26 cellular contexts compared by ENCODE assay signal in genomic region chr19:3323026-3323425, GRCh38.
"Had no signal": no experiment of that assay in that cellular context is flagged by ENCODE, and none has a peak within 500 bp of the region (broad histone marks: within the 10 kb centered on the region; RNA-seq: fewer than 3 reads in every experiment).

No MANE protein-coding gene starts in this region.

- H3K4me3 ChIP-seq: breast epithelium, gastroesophageal sphincter, hepatocyte, left ventricle myocardium inferior, right atrium auricular region, spleen, thoracic aorta had no signal

- H3K27ac ChIP-seq: breast epithelium, gastroesophageal sphincter, hepatocyte, left ventricle myocardium inferior, parathyroid adenoma, right atrium auricular region, spleen, thoracic aorta, VCaP had no signal

- H3K27me3 ChIP-seq: hepatocyte, right atrium auricular region had no signal

- ATAC-seq: activated naive CD4-positive, alpha-beta T cell treated with anti-CD3 and anti-CD28 coated beads, Interleukin-2, amount 50 U/mL, for 72 hours; activated T-cell treated with anti-CD3 and anti-CD28 coated beads, Interleukin-2, amount 50 U/mL, for 4 hours; activated T-helper 17 cell treated with anti-CD3 and anti-CD28 coated beads, Interleukin-2, amount 50 U/mL, for 72 hours; gastroesophageal sphincter; naive thymus-derived CD4-positive, alpha-beta T cell had no signal

- H3K27ac Mint-ChIP-seq: activated T-helper 17 cell treated with anti-CD3 and anti-CD28 coated beads, Interleukin-2, amount 50 U/mL, for 72 hours; T-helper 1 cell treated with Interleukin-12 subunit alpha and Interleukin-12 subunit beta and Interleukin-4 antibody, amounts not matched to agents 30 μg/mL and 1 μg/mL, for 36 hours had no signal

- H3K4me1 Mint-ChIP-seq: activated T-helper 17 cell treated with anti-CD3 and anti-CD28 coated beads, Interleukin-2, amount 50 U/mL, for 72 hours had no signal

- H3K9ac ChIP-seq: parathyroid adenoma had no signal

- H3K9me3 Mint-ChIP-seq: activated naive CD4-positive, alpha-beta T cell treated with anti-CD3 and anti-CD28 coated beads, Interleukin-2, amount 50 U/mL, for 72 hours; activated T-cell treated with anti-CD3 and anti-CD28 coated beads, Interleukin-2, amount 50 U/mL, for 4 hours; activated T-helper 17 cell treated with anti-CD3 and anti-CD28 coated beads, Interleukin-2, amount 50 U/mL, for 72 hours; T-helper 1 cell treated with Interleukin-12 subunit alpha and Interleukin-12 subunit beta and Interleukin-4 antibody, amounts not matched to agents 30 μg/mL and 1 μg/mL, for 36 hours had no signal

- FAIRE-seq: endothelial cell of umbilical vein, TTC549 had no signal

- H3K4me1 ChIP-seq: breast epithelium, left ventricle myocardium inferior, parathyroid adenoma, right atrium auricular region had no signal

- H3K36me3 Mint-ChIP-seq: activated naive CD4-positive, alpha-beta T cell treated with anti-CD3 and anti-CD28 coated beads, Interleukin-2, amount 50 U/mL, for 72 hours; naive thymus-derived CD4-positive, alpha-beta T cell had no signal

- DNase-seq: activated CD4-positive, alpha-beta T cell treated with anti-CD3 and anti-CD28 coated beads for 4 hours; activated CD4-positive, alpha-beta T cell treated with anti-CD3 and anti-CD28 coated beads, Interleukin-2, amount 50 U/mL, for 48 hours; activated CD8-positive, alpha-beta memory T cell treated with anti-CD3 and anti-CD28 coated beads, Interleukin-2, amount 50 U/mL, for 48 hours; activated gamma-delta T cell treated with Interleukin-2 at 50 U/mL for 16 hours; activated T-cell treated with anti-CD3 and anti-CD28 coated beads, Interleukin-2, amount 50 U/mL, for 4 hours; central memory CD4-positive, alpha-beta T cell; islet precursor cell; left ventricle myocardium inferior; naive thymus-derived CD4-positive, alpha-beta T cell; nucleus accumbens; spleen; stimulated activated naive CD4-positive, alpha-beta T cell treated with Interleukin-2 at 50 U/mL for 16 hours; T-helper 9 cell; trophoblast cell had no signal

- H3K4me3 Mint-ChIP-seq: activated T-cell treated with anti-CD3 and anti-CD28 coated beads, Interleukin-2, amount 50 U/mL, for 4 hours; activated T-helper 17 cell treated with anti-CD3 and anti-CD28 coated beads, Interleukin-2, amount 50 U/mL, for 72 hours; T-helper 1 cell treated with Interleukin-12 subunit alpha and Interleukin-12 subunit beta and Interleukin-4 antibody, amounts not matched to agents 30 μg/mL and 1 μg/mL, for 36 hours had no signal

- H3K36me3 ChIP-seq: breast epithelium, gastroesophageal sphincter, left ventricle myocardium inferior, right atrium auricular region, spleen, thoracic aorta had no signal

- H3K79me2 ChIP-seq: hepatocyte, parathyroid adenoma had no signal

- H3K9me3 ChIP-seq: breast epithelium, gastroesophageal sphincter, left ventricle myocardium inferior, right atrium auricular region, spleen, thoracic aorta had no signal

- H2AFZ ChIP-seq: hepatocyte, parathyroid adenoma had no signal

- H3K4me2 ChIP-seq: hepatocyte had no signal
